8 cellular contexts compared by ENCODE assay signal in the genomic region with DNA sequence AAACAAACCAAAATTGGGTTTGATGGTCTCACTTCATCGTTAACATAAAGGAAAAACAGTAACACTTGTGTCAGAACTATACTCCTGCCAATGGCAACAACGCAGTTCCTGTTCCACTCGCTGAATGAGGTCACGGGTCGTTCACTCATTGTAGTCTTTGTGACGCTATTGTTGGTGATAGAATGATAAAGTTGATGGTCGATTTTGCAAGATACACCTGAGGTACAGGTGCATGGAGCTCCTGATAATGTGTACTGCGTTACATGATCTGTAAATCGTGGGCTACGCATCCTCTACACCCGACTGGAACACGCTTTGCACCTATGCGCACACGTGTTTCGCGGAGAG. TPM values are rescaled to one million over a fixed set of nuclear protein-coding genes. Genes with fewer than 3 reads are reported as not detected.
DNase-seq lines count a peak whose midpoint lies in the region; ATAC-seq and TF ChIP-seq lines count a peak whose summit lies in the region.

No MANE protein-coding gene starts in this region.

- H3K36me3 ChIP-seq in heart right ventricle, result peaks cover 0 to 2% (median 0%) of the 10 kb centered on the region in 9 donors

- no peaks in the 10 kb centered on the region for H3K27me3 ChIP-seq in heart right ventricle

- no peaks in the 10 kb centered on the region for H3K9me3 Mint-ChIP-seq in natural killer cell treated with Interleukin-12 subunit alpha and Interleukin-12 subunit beta and Interleukin-15 and Interleukin-18, amount 100 ng/mL, for 72 hours

- H3K27ac ChIP-seq in heart right ventricle, result peak overlapping the region in 6 of 10 donors; percentile 43 to 81 (median 66)

- H3K36me3 Mint-ChIP-seq in natural killer cell treated with Interleukin-12 subunit alpha and Interleukin-12 subunit beta and Interleukin-15 and Interleukin-18, amount 100 ng/mL, for 72 hours, result no peaks in the 10 kb centered on the region

- H3K4me3 ChIP-seq in heart right ventricle (peak overlapping the region; percentile 52 to 93 (median 75)), NB4 (ENCODE audit: low read depth, low read length) (peak overlapping the region; percentile 68)

- no peaks in the 10 kb centered on the region for H3K9me3 ChIP-seq in heart right ventricle

- TF ChIP-seq CTCF in heart right ventricle (IDR thresholded peaks at IDR 0.05) (no peak), NB4 (IDR thresholded peaks at IDR 0.05; ENCODE audit: low read depth, low read length) (no peak)

- H3K27me3 Mint-ChIP-seq in natural killer cell treated with Interleukin-12 subunit alpha and Interleukin-12 subunit beta and Interleukin-15 and Interleukin-18, amount 100 ng/mL, for 72 hours, result no peaks in the 10 kb centered on the region

- intact Hi-C loops in heart right ventricle (cut with DNase I) (loop anchor here (1.0 to 10.0 kb wide), 10 partner anchors 42 to 803 kb away; a partner anchor contains a TSS), cardiac septum (cut with DNase I) (loop anchor here (2.0 to 10.0 kb wide), 5 partner anchors 31 to 555 kb away; a partner anchor contains a TSS)

- 17 to 22% methylated on average over 16 of the region's 16 CpGs for WGBS in heart right ventricle, 2 donors

- TF ChIP-seq POLR2A in NB4 (IDR thresholded peaks at IDR 0.05; ENCODE audit: extremely low read depth, insufficient read length), result no peak

- peaks cover 0 to 19% (median 13%) of the 10 kb centered on the region in 9 donors for H3K4me1 ChIP-seq in heart right ventricle

- DNase-seq in heart right ventricle (no peak), cardiac septum (ENCODE audit: low spot score) (no peak), NB4 (ENCODE audit: low read depth) (no peak), dermis microvascular lymphatic vessel endothelial cell (ENCODE audit: low read depth in 2 of 2) (peak; percentile 89 to 91), NCI-H82 (lab: John Stamatoyannopoulos, UW) (no peak), RKO (ENCODE audit: low spot score) (no peak)
- no peak for DNase-seq in natural killer cell treated with Interleukin-12 subunit alpha and Interleukin-12 subunit beta and Interleukin-15 and Interleukin-18, amount 100 ng/mL, for 72 hours (ENCODE audit: low spot score)

- peak overlapping the region; percentile 83 to 87 for H3K27ac Mint-ChIP-seq in natural killer cell treated with Interleukin-12 subunit alpha and Interleukin-12 subunit beta and Interleukin-15 and Interleukin-18, amount 100 ng/mL, for 72 hours

- H3K4me1 Mint-ChIP-seq in natural killer cell treated with Interleukin-12 subunit alpha and Interleukin-12 subunit beta and Interleukin-15 and Interleukin-18, amount 100 ng/mL, for 72 hours (ENCODE audit: low read depth in 2 of 2), result peaks cover 12 to 14% of the 10 kb centered on the region in 2 donors

- ATAC-seq in heart right ventricle (peak in 3 of 8 donors; percentile 2 to 12 (median 8)), GM19397 (IDR thresholded peaks at IDR 0.05; ENCODE audit: unreplicated experiment) (no peak)
- ATAC-seq in natural killer cell treated with Interleukin-12 subunit alpha and Interleukin-12 subunit beta and Interleukin-15 and Interleukin-18, amount 100 ng/mL, for 72 hours, result peak in 1 of 2 donors; percentile 8

- H3K4me3 Mint-ChIP-seq in natural killer cell treated with Interleukin-12 subunit alpha and Interleukin-12 subunit beta and Interleukin-15 and Interleukin-18, amount 100 ng/mL, for 72 hours, result peak overlapping the region; percentile 85

RNA-seq across cellular contexts. Expression of a gene that starts 0.4 kb away (rescaled TPM):
- 10 to 100 TPM in 4 of 10 donors, 1 to 10 TPM in 6; 4.9 to 10.7 (median 9.4) TPM for total RNA-seq in heart right ventricle
- 1 to 10 TPM; 7.2 to 9.4 TPM for polyA plus RNA-seq in heart right ventricle
- total RNA-seq in cardiac septum, result 7.3 TPM
- 6.3 and 7.7 TPM in 2 replicates for total RNA-seq in dermis microvascular lymphatic vessel endothelial cell
- total RNA-seq in natural killer cell treated with Interleukin-12 subunit alpha and Interleukin-12 subunit beta and Interleukin-15 and Interleukin-18, amount 100 ng/mL, for 72 hours, result 10 to 100 TPM; 12.6 to 20.7 TPM

RNA-seq across cellular contexts. Expression of a gene that starts 20.0 kb away (rescaled TPM):
- total RNA-seq in heart right ventricle (under 1 TPM in 3 of 10 donors, not detected in 7; 0.25 to 0.52 (median 0.36) TPM), cardiac septum (not detected), dermis microvascular lymphatic vessel endothelial cell (0.13 TPM in 1 of 2 replicates, not detected in the other)
- polyA plus RNA-seq in heart right ventricle, result under 1 TPM; 0.13 to 0.66 TPM
- total RNA-seq in natural killer cell treated with Interleukin-12 subunit alpha and Interleukin-12 subunit beta and Interleukin-15 and Interleukin-18, amount 100 ng/mL, for 72 hours, result under 1 TPM; 0.45 to 0.61 TPM

RNA-seq across cellular contexts. Expression of a gene that starts 31.0 kb away (rescaled TPM):
- 10 to 100 TPM; 28.3 to 60.9 (median 32.9) TPM for total RNA-seq in heart right ventricle
- polyA plus RNA-seq in heart right ventricle, result 10 to 100 TPM; 14.3 to 28.0 TPM
- 26.4 TPM for total RNA-seq in cardiac septum
- 64.5 and 79.3 TPM in 2 replicates for total RNA-seq in dermis microvascular lymphatic vessel endothelial cell
- total RNA-seq in natural killer cell treated with Interleukin-12 subunit alpha and Interleukin-12 subunit beta and Interleukin-15 and Interleukin-18, amount 100 ng/mL, for 72 hours, result 100 to 1,000 TPM; 289 to 430 TPM

RNA-seq across cellular contexts. Expression of a gene that starts 42.5 kb away (rescaled TPM):
- total RNA-seq in heart right ventricle (10 to 100 TPM; 19.8 to 26.7 (median 23.2) TPM), cardiac septum (22.8 TPM), dermis microvascular lymphatic vessel endothelial cell (38.3 and 43.5 TPM in 2 replicates)
- 10 to 100 TPM in 1 of 2 donors, 1 to 10 TPM in 1; 9.1 to 14.5 TPM for polyA plus RNA-seq in heart right ventricle
- total RNA-seq in natural killer cell treated with Interleukin-12 subunit alpha and Interleukin-12 subunit beta and Interleukin-15 and Interleukin-18, amount 100 ng/mL, for 72 hours, result 10 to 100 TPM; 40.0 to 59.4 TPM

RNA-seq across cellular contexts. Expression of a gene that starts 44.9 kb away (rescaled TPM):
- 10 to 100 TPM; 17.8 to 31.9 (median 21.1) TPM for total RNA-seq in heart right ventricle
- polyA plus RNA-seq in heart right ventricle, result 10 to 100 TPM; 17.1 to 23.5 TPM
- 17.7 TPM for total RNA-seq in cardiac septum
- total RNA-seq in dermis microvascular lymphatic vessel endothelial cell, result 7.6 and 12.4 TPM in 2 replicates
- 10 to 100 TPM; 20.7 to 23.7 TPM for total RNA-seq in natural killer cell treated with Interleukin-12 subunit alpha and Interleukin-12 subunit beta and Interleukin-15 and Interleukin-18, amount 100 ng/mL, for 72 hours

Comparison
In these comparisons a context has a peak if more than half of its experiments do, and no peak if none do; other contexts are left out.
1. DNase-seq: peak in dermis microvascular lymphatic vessel endothelial cell (2 of 2); none in heart right ventricle (0 of 2), cardiac septum (single experiment), NB4 (single experiment), natural killer cell treated with Interleukin-12 subunit alpha and Interleukin-12 subunit beta and Interleukin-15 and Interleukin-18, amount 100 ng/mL, for 72 hours (single experiment), NCI-H82 (single experiment) and RKO (single experiment).